In the genomic region with DNA sequence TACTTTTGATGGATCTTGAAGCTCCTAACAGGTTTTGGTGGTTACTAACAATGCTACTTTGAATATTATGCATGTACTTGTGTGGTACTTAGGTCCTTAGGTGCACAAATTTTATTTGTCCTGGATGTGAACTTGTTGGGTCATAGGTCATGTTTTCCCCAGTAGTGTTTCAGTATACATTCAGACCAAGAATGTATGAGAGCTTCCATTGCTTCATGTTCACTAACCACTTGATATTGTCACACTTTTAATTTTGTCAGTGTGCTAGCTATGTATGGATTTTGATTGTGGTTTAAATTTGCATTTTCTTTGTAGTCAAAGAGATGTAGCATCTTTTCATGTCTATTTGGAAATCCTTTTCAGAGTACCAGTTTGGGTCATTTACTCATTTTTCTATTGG, we compare ENCODE assay signal across 1 cellular context.
TF ChIP-seq lines count a peak whose summit lies in the region.

No MANE protein-coding gene starts in this region.

TF ChIP-seq in HepG2, 621 proteins besides CTCF, POLR2A, EP300 and RAD21:
- no peak for TF ChIP-seq SIN3B (IDR thresholded peaks at IDR 0.05; ENCODE audit: low read length)
- TF ChIP-seq NR2F6 (IDR thresholded peaks at IDR 0.05) = 0 out of 2 replicates have a peak, but pooled peaks have one; percentile 25
- TF ChIP-seq NR2F6 (CRISPR knock-in tag; IDR thresholded peaks at IDR 0.05) = no peak
- no peak for TF ChIP-seq GABPA (IDR thresholded peaks at IDR 0.05; ENCODE audit: low read depth, low read length)
- TF ChIP-seq GABPA (CRISPR knock-in tag; IDR thresholded peaks at IDR 0.05; ENCODE audit: low read depth) = no peak
